18 cellular contexts compared by ENCODE assay signal in the genomic region with DNA sequence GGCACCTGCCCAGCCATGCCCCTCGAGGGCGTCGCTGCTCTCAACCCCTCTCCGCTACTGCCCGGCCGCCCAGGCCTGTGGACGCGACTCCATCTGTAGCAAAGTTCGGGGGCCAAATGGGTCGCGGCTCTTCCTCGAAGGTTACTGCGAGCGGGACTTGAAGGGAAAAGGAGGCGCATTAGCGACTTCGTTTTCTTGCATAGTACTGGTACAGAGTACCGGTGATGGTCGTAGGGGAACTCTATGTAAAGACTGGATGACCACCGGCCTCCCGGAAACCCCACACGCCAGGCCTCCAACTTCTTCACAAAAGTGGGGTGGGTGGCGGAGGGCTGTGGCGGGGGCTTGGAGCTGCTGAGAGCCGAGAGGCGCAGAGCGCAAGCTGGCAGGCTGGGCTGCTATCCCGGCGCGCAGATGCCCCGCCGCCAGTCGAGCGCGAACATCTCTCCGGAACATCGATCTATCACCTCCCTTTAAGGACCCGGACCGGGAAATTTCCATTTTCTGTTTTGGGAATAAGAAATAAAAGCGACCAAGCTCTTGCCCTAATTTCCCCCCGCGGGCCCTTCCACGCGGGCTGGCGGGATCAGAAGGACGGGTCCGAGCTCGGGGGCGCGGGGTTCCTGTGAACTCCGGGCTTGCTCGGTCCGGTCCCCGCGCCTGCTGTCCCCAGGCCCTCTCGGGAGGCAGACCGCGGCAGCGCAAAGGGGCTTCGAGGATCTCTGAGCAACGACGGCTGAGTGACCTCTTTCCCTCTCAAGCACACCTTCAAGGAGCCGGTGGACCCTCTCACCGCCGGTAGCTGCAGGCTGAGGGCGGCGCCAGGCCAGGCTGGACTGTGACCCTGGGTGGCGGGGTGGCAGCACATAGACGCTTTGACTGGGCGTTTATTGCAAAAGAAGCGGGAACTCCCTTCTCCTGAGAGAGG. TPM values are rescaled to one million over a fixed set of nuclear protein-coding genes. Genes with fewer than 3 reads are reported as not detected.
DNase-seq lines count a peak whose midpoint lies in the region; ATAC-seq and TF ChIP-seq lines count a peak whose summit lies in the region.
"Had no signal": no experiment of that assay in that cellular context is flagged by ENCODE, and none has a peak within 500 bp of the region (broad histone marks: within the 10 kb centered on the region; RNA-seq: fewer than 3 reads in every experiment).

No MANE protein-coding gene starts in this region.

- H3K27ac ChIP-seq in ectodermal cell (ENCODE audit: insufficient read depth, low read depth, low read length, poor library complexity, severe bottlenecking): no peak overlapping the region
- H3K27ac ChIP-seq in lower lobe of right lung: no peak overlapping the region
- H3K27ac ChIP-seq in transverse colon: no peak overlapping the region
- H3K27ac ChIP-seq: tibial artery had no signal

- in situ Hi-C loops in transverse colon (cut with MboI; ENCODE audit: low pct_ligation_motif_present in 1 of 4, low pct_unique_long_range_greater_than_20kb in 1 of 4, low sequenced_read_pairs in 3 of 4): no loop called here

- POLR2A ChIA-PET in activated naive CD8-positive, alpha-beta T cell treated with anti-CD3 and anti-CD28 coated beads, Interleukin-2, amount 10 ng/mL, durations not matched to agents 7 days and 5 days (lab: Charles Lee): no interaction called here

- H3K4me1 ChIP-seq in ectodermal cell (ENCODE audit: control insufficient read depth, insufficient read depth, low read length) (peaks cover 26% of the 10 kb centered on the region), lower lobe of right lung (peaks cover 12% of the 10 kb centered on the region), transverse colon (peaks cover 10 to 18% (median 12%) of the 10 kb centered on the region in 4 donors)

- H3K36me3 Mint-ChIP-seq in activated naive CD8-positive, alpha-beta T cell treated with anti-CD3 and anti-CD28 coated beads, Interleukin-2, amount 10 ng/mL, durations not matched to agents 7 days and 5 days: no peaks in the 10 kb centered on the region
- H3K36me3 Mint-ChIP-seq in activated naive CD8-positive, alpha-beta T cell treated with anti-CD3 and anti-CD28 coated beads, Interleukin-2, amount 50 U/mL, for 24 hours (ENCODE audit: low read depth): peaks cover 4% of the 10 kb centered on the region

- no peak for TF ChIP-seq POLR2A in transverse colon (IDR thresholded peaks at IDR 0.05)

- H3K27ac Mint-ChIP-seq in activated naive CD8-positive, alpha-beta T cell treated with anti-CD3 and anti-CD28 coated beads, Interleukin-2, amount 10 ng/mL, durations not matched to agents 7 days and 5 days: no peak overlapping the region
- no peak overlapping the region for H3K27ac Mint-ChIP-seq in activated naive CD8-positive, alpha-beta T cell treated with anti-CD3 and anti-CD28 coated beads, Interleukin-2, amount 50 U/mL, for 24 hours
- H3K27ac Mint-ChIP-seq: activated CD8-positive, alpha-beta T cell treated with anti-CD3 and anti-CD28 coated beads for 36 hours; T-helper 1 cell treated with Interleukin-12 subunit alpha and Interleukin-12 subunit beta and Interleukin-4 antibody, amounts not matched to agents 30 μg/mL and 1 μg/mL, for 36 hours had no signal

- 1% methylated on average over 71 of the region's 71 CpGs for WGBS in ectodermal cell, 2 experiments
- WGBS in transverse colon (ENCODE audit: low coverage in 1 of 2), 2 donors: 11 to 13% methylated on average over 4 to 58 of the region's 71 CpGs

- H3K4me3 Mint-ChIP-seq in activated naive CD8-positive, alpha-beta T cell treated with anti-CD3 and anti-CD28 coated beads, Interleukin-2, amount 10 ng/mL, durations not matched to agents 7 days and 5 days: no peak overlapping the region
- H3K4me3 Mint-ChIP-seq in activated naive CD8-positive, alpha-beta T cell treated with anti-CD3 and anti-CD28 coated beads, Interleukin-2, amount 50 U/mL, for 24 hours: no peak overlapping the region
- H3K4me3 Mint-ChIP-seq: activated CD8-positive, alpha-beta T cell treated with anti-CD3 and anti-CD28 coated beads for 36 hours; T-helper 1 cell treated with Interleukin-12 subunit alpha and Interleukin-12 subunit beta and Interleukin-4 antibody, amounts not matched to agents 30 μg/mL and 1 μg/mL, for 36 hours had no signal

- peaks cover 1% of the 10 kb centered on the region for H3K9me3 Mint-ChIP-seq in activated naive CD8-positive, alpha-beta T cell treated with anti-CD3 and anti-CD28 coated beads, Interleukin-2, amount 10 ng/mL, durations not matched to agents 7 days and 5 days
- H3K9me3 Mint-ChIP-seq in activated naive CD8-positive, alpha-beta T cell treated with anti-CD3 and anti-CD28 coated beads, Interleukin-2, amount 50 U/mL, for 24 hours: peaks cover 6% of the 10 kb centered on the region

- H3K27me3 ChIP-seq in ectodermal cell (ENCODE audit: control insufficient read depth, insufficient read depth, low read length, poor library complexity, severe bottlenecking): peaks cover 76% of the 10 kb centered on the region
- H3K27me3 ChIP-seq in lower lobe of right lung (ENCODE audit: low read depth): peaks cover 55% of the 10 kb centered on the region
- peaks cover 70% of the 10 kb centered on the region for H3K27me3 ChIP-seq in transverse colon

- ATAC-seq in activated naive CD8-positive, alpha-beta T cell treated with anti-CD3 and anti-CD28 coated beads, Interleukin-2, amount 10 ng/mL, durations not matched to agents 7 days and 5 days (ENCODE audit: low read depth): no peak
- no peak for ATAC-seq in activated naive CD8-positive, alpha-beta T cell treated with anti-CD3 and anti-CD28 coated beads, Interleukin-2, amount 50 U/mL, for 24 hours
- ATAC-seq in lower lobe of right lung (peak; percentile 34 to 36), HG03280 (IDR thresholded peaks at IDR 0.05; ENCODE audit: unreplicated experiment) (no peak)
- ATAC-seq: activated CD8-positive, alpha-beta T cell treated with anti-CD3 and anti-CD28 coated beads for 36 hours had no signal

- H3K9me3 ChIP-seq in ectodermal cell (ENCODE audit: control insufficient read depth, low read length): no peaks in the 10 kb centered on the region
- no peaks in the 10 kb centered on the region for H3K9me3 ChIP-seq in lower lobe of right lung
- no peaks in the 10 kb centered on the region for H3K9me3 ChIP-seq in transverse colon
- H3K9me3 ChIP-seq: tibial artery had no signal

- H3K36me3 ChIP-seq in ectodermal cell (ENCODE audit: control insufficient read depth, insufficient read depth, low read length) (no peaks in the 10 kb centered on the region), lower lobe of right lung (no peaks in the 10 kb centered on the region), transverse colon (no peaks in the 10 kb centered on the region)
- H3K36me3 ChIP-seq: tibial artery had no signal

- TF ChIP-seq EP300 in transverse colon (IDR thresholded peaks at IDR 0.05; ENCODE audit: low read depth): no peak

- intact Hi-C loops in lower lobe of right lung (cut with DNase I): no loop called here
- intact Hi-C loops in transverse colon (cut with DNase I; ENCODE audit: low total_unique reads): no loop called here

- H3K4me3 ChIP-seq in ectodermal cell (ENCODE audit: insufficient read depth, low read depth, low read length) (peak overlapping the region; percentile 40), lower lobe of right lung (no peak overlapping the region), transverse colon (peak overlapping the region in 2 of 4 donors; percentile 17 to 37)
- H3K4me3 ChIP-seq: tibial artery had no signal

- peaks cover 63% of the 10 kb centered on the region for H3K27me3 Mint-ChIP-seq in activated naive CD8-positive, alpha-beta T cell treated with anti-CD3 and anti-CD28 coated beads, Interleukin-2, amount 10 ng/mL, durations not matched to agents 7 days and 5 days
- H3K27me3 Mint-ChIP-seq in activated naive CD8-positive, alpha-beta T cell treated with anti-CD3 and anti-CD28 coated beads, Interleukin-2, amount 50 U/mL, for 24 hours: peaks cover 59% of the 10 kb centered on the region

- TF ChIP-seq CTCF in lower lobe of right lung (IDR thresholded peaks at IDR 0.05): no peak
- TF ChIP-seq CTCF in transverse colon (IDR thresholded peaks at IDR 0.05): no peak

- no peaks in the 10 kb centered on the region for H3K4me1 Mint-ChIP-seq in activated naive CD8-positive, alpha-beta T cell treated with anti-CD3 and anti-CD28 coated beads, Interleukin-2, amount 10 ng/mL, durations not matched to agents 7 days and 5 days
- H3K4me1 Mint-ChIP-seq in activated naive CD8-positive, alpha-beta T cell treated with anti-CD3 and anti-CD28 coated beads, Interleukin-2, amount 50 U/mL, for 24 hours: no peaks in the 10 kb centered on the region

- peak; percentile 23 for DNase-seq in activated naive CD8-positive, alpha-beta T cell treated with anti-CD3 and anti-CD28 coated beads, Interleukin-2, amount 10 ng/mL, durations not matched to agents 7 days and 5 days
- DNase-seq in activated naive CD8-positive, alpha-beta T cell treated with anti-CD3 and anti-CD28 coated beads, Interleukin-2, amount 50 U/mL, for 24 hours: no peak
- DNase-seq in lower lobe of right lung (no peak), transverse colon (peak; percentile 35), anterior cingulate cortex (lab: John Stamatoyannopoulos, UW) (no peak), hippocampal formation (lab: John Stamatoyannopoulos, UW) (no peak)
- DNase-seq: activated CD8-positive, alpha-beta T cell treated with anti-CD3 and anti-CD28 coated beads for 36 hours; activated naive CD4-positive, alpha-beta T cell; effector CD4-positive, alpha-beta T cell; midbrain; NCI-H2171; tibial artery had no signal

RNA-seq across cellular contexts. Expression of gene FEZF1, which starts 12.2 kb away (rescaled TPM):
- not detected for total RNA-seq in activated naive CD8-positive, alpha-beta T cell treated with anti-CD3 and anti-CD28 coated beads, Interleukin-2, amount 10 ng/mL, durations not matched to agents 7 days and 5 days
- polyA plus RNA-seq in ectodermal cell (2013, experiment 1 of 4): 26.5 TPM
- 54.0 TPM for polyA plus RNA-seq in ectodermal cell (2013, experiment 2 of 4)
- 37.7 TPM for polyA plus RNA-seq in ectodermal cell (2013, experiment 3 of 4)
- 50.5 TPM for polyA plus RNA-seq in ectodermal cell (2013, experiment 4 of 4)
- total RNA-seq in lower lobe of right lung: not detected
- total RNA-seq in transverse colon: not detected
- total RNA-seq: activated CD8-positive, alpha-beta T cell treated with anti-CD3 and anti-CD28 coated beads for 36 hours; glomerular endothelial cell; LHCN-M2; OCI-LY7 had no signal

Comparison
In these comparisons a context has a peak if more than half of its experiments do, and no peak if none do; other contexts are left out.
1. DNase-seq: peak in activated naive CD8-positive, alpha-beta T cell treated with anti-CD3 and anti-CD28 coated beads, Interleukin-2, amount 10 ng/mL, durations not matched to agents 7 days and 5 days (single experiment) and transverse colon (single experiment); none in activated naive CD8-positive, alpha-beta T cell treated with anti-CD3 and anti-CD28 coated beads, Interleukin-2, amount 50 U/mL, for 24 hours (single experiment), lower lobe of right lung (single experiment), anterior cingulate cortex (0 of 58) and hippocampal formation (0 of 2).
2. ATAC-seq: peak in lower lobe of right lung (2 of 2); none in activated naive CD8-positive, alpha-beta T cell treated with anti-CD3 and anti-CD28 coated beads, Interleukin-2, amount 10 ng/mL, durations not matched to agents 7 days and 5 days (single experiment), activated naive CD8-positive, alpha-beta T cell treated with anti-CD3 and anti-CD28 coated beads, Interleukin-2, amount 50 U/mL, for 24 hours (single experiment) and HG03280 (single experiment).